9 cellular contexts compared by ENCODE assay signal in genomic region chr3:178671261-178672191, GRCh38.
DNase-seq lines count a peak whose midpoint lies in the region; ATAC-seq and TF ChIP-seq lines count a peak whose summit lies in the region.
"Had no signal": no experiment of that assay in that cellular context is flagged by ENCODE, and none has a peak within 500 bp of the region (broad histone marks: within the 10 kb centered on the region; RNA-seq: fewer than 3 reads in every experiment).

No MANE protein-coding gene starts in this region.

- H3K4me1 ChIP-seq in fibroblast of lung (ENCODE audit: control insufficient read depth, extremely low read depth, insufficient read depth, low read length) = no peaks in the 10 kb centered on the region

- H3K9ac ChIP-seq in fibroblast of lung (ENCODE audit: insufficient read depth, low read length) = no peak overlapping the region

- no peak overlapping the region for H3K27ac Mint-ChIP-seq in endothelial cell (ENCODE audit: unreplicated experiment)

- H3K36me3 ChIP-seq in fibroblast of lung (ENCODE audit: control insufficient read depth, insufficient read depth, low read length) = no peaks in the 10 kb centered on the region

- no peaks in the 10 kb centered on the region for H3K79me2 ChIP-seq in fibroblast of lung (ENCODE audit: control insufficient read depth, insufficient read depth, low read length)

- H3K27me3 ChIP-seq in fibroblast of lung (ENCODE audit: control insufficient read depth, insufficient read depth, low read length) = no peaks in the 10 kb centered on the region

- no peaks in the 10 kb centered on the region for H3K9me3 Mint-ChIP-seq in endothelial cell (ENCODE audit: unreplicated experiment)

- no peaks in the 10 kb centered on the region for H3K36me3 Mint-ChIP-seq in endothelial cell (ENCODE audit: low read depth, unreplicated experiment)

- H3K9me3 ChIP-seq in fibroblast of lung (ENCODE audit: control insufficient read depth, insufficient read depth, low read depth, low read length) = no peaks in the 10 kb centered on the region

- peak; percentile 23 for DNase-seq in AG08396 (ENCODE audit: low spot score)
- peak; percentile 48 to 58 for DNase-seq in fibroblast of lung (ENCODE audit: low read depth in 2 of 2)
- no peak for DNase-seq in COLO829 (ENCODE audit: low spot score)
- no peak for DNase-seq in GM10266 (ENCODE audit: extremely low spot score)
- DNase-seq in endothelial cell (ENCODE audit: low spot score) = no peak
- DNase-seq: NCI-H526 treated with DMSO at 0.1 percent for 48 hours had no signal

- H3K4me2 ChIP-seq in fibroblast of lung (ENCODE audit: extremely low read depth, insufficient read depth, low read length) = no peak overlapping the region

- no peak overlapping the region for H2AFZ ChIP-seq in fibroblast of lung (ENCODE audit: low read length)

- no peaks in the 10 kb centered on the region for H3K4me1 Mint-ChIP-seq in endothelial cell (ENCODE audit: unreplicated experiment)

- H3K4me3 Mint-ChIP-seq in endothelial cell (ENCODE audit: unreplicated experiment) = no peak overlapping the region

- TF ChIP-seq CTCF in fibroblast of lung (conservative IDR thresholded peaks at IDR 0.05 in 1 of 2, IDR thresholded peaks at IDR 0.05 in 1 of 2; ENCODE audit: low read depth in 1 of 2, low read length in 2 of 2) = no peak
- no peak for TF ChIP-seq CTCF in GM10266 (IDR thresholded peaks at IDR 0.05; ENCODE audit: control insufficient read depth, insufficient read depth, low read depth, missing control alignments)
- no peak for TF ChIP-seq CTCF in endothelial cell (IDR thresholded peaks at IDR 0.05; ENCODE audit: unreplicated experiment)

- H3K27ac ChIP-seq in fibroblast of lung (ENCODE audit: insufficient read depth, low read length) = no peak overlapping the region

- no peaks in the 10 kb centered on the region for H4K20me1 ChIP-seq in fibroblast of lung (ENCODE audit: control insufficient read depth, extremely low read depth, insufficient read depth, low read length)

- H3K27me3 Mint-ChIP-seq in endothelial cell (ENCODE audit: unreplicated experiment) = no peaks in the 10 kb centered on the region

- no peak overlapping the region for H3K4me3 ChIP-seq in fibroblast of lung (replicated peaks in 1 of 4; ENCODE audit: control extremely low read depth in 1 of 4, insufficient read depth in 1 of 4, low read depth in 3 of 4, low read length in 4 of 4)

- ATAC-seq in GM19395 (IDR thresholded peaks at IDR 0.05; ENCODE audit: unreplicated experiment) (peak; percentile 74), HG03520 (IDR thresholded peaks at IDR 0.05; ENCODE audit: unreplicated experiment) (peak; percentile 71)
- ATAC-seq in activated CD4-positive, CD25-positive, alpha-beta regulatory T cell treated with anti-CD3 and anti-CD28 coated beads, Interleukin-2, amount 50 U/mL, for 24 hours = no peak

Comparison
In these comparisons a context has a peak if more than half of its experiments do, and no peak if none do; other contexts are left out.
1. DNase-seq: peak in AG08396 (single experiment) and fibroblast of lung (2 of 2); none in COLO829 (single experiment), GM10266 (single experiment) and endothelial cell (single experiment).
2. ATAC-seq: peak in GM19395 (single experiment) and HG03520 (single experiment); none in activated CD4-positive, CD25-positive, alpha-beta regulatory T cell treated with anti-CD3 and anti-CD28 coated beads, Interleukin-2, amount 50 U/mL, for 24 hours (0 of 2).